ENCODE assay signal across 1 cellular context in genomic region chr12:112836736-112837628, GRCh38.
TF ChIP-seq lines count a peak whose summit lies in the region.

No MANE protein-coding gene starts in this region.

TF ChIP-seq in HCT116, 20 proteins besides CTCF, POLR2A, EP300 and RAD21 (continued from another document):
- TF ChIP-seq EZH2phosphoT487 (IDR thresholded peaks at IDR 0.05; ENCODE audit: borderline replicate concordance) (no peak), ZFX (IDR thresholded peaks at IDR 0.05) (no peak), TCF7L2 (IDR thresholded peaks at IDR 0.05; ENCODE audit: borderline replicate concordance, extremely low read depth, insufficient read depth, insufficient read length) (no peak), MAX (IDR thresholded peaks at IDR 0.05) (no peak), YY1 (IDR thresholded peaks at IDR 0.05; ENCODE audit: extremely low read depth, insufficient replicate concordance, low read depth, low read length) (no peak), ELF1 (IDR thresholded peaks at IDR 0.05; ENCODE audit: borderline replicate concordance, low read depth) (no peak), SIN3A (IDR thresholded peaks at IDR 0.05; ENCODE audit: low read depth) (no peak)
